Comparison of ENCODE assay signal across 9 cellular contexts in genomic region chr1:114154146-114154962, GRCh38.
DNase-seq lines count a peak whose midpoint lies in the region; ATAC-seq lines count a peak whose summit lies in the region.
"Had no signal": no experiment of that assay in that cellular context is flagged by ENCODE, and none has a peak within 500 bp of the region (broad histone marks: within the 10 kb centered on the region; RNA-seq: fewer than 3 reads in every experiment).

No MANE protein-coding gene starts in this region.

- no peak overlapping the region for H3K9ac ChIP-seq in adipocyte (ENCODE audit: low read length)
- H3K9ac ChIP-seq: parathyroid adenoma had no signal

- H3K27me3 ChIP-seq in adipocyte (replicated peaks; ENCODE audit: control insufficient read depth, insufficient read depth, low read length), result peaks cover 76% of the 10 kb centered on the region

- ATAC-seq in HG02759 (IDR thresholded peaks at IDR 0.05; ENCODE audit: unreplicated experiment) (no peak), HG03571 (IDR thresholded peaks at IDR 0.05; ENCODE audit: unreplicated experiment) (no peak), HG02884 (IDR thresholded peaks at IDR 0.05; ENCODE audit: unreplicated experiment) (no peak)

- H3K4me3 ChIP-seq in adipocyte (ENCODE audit: low read length), result no peak overlapping the region

- H3K4me1 ChIP-seq in adipocyte (ENCODE audit: control insufficient read depth, insufficient read depth, low read length), result peaks cover 5% of the 10 kb centered on the region
- H3K4me1 ChIP-seq: parathyroid adenoma had no signal

- no peaks in the 10 kb centered on the region for H3K36me3 ChIP-seq in adipocyte (ENCODE audit: control insufficient read depth, insufficient read depth, low read length, severe bottlenecking)

- H3K9me3 ChIP-seq in adipocyte (ENCODE audit: control insufficient read depth, low read length), result no peaks in the 10 kb centered on the region

- peak; percentile 28 for DNase-seq in stimulated activated CD4-positive, alpha-beta T cell treated with anti-CD3 and anti-CD28 coated beads, Interleukin-15, amount 100 ng/mL, for 24 hours
- DNase-seq in stimulated activated CD4-positive, alpha-beta T cell treated with anti-CD3 and anti-CD28 coated beads, Interleukin-4, amount 100 ng/mL, for 4 hours, result no peak
- DNase-seq in adipocyte (ENCODE audit: low read depth) (peak; percentile 42), iris pigment epithelial cell (ENCODE audit: low read depth) (peak; percentile 22), SIG-M5 treated with dmso at 0.1 percent for 504 hours (lab: John Stamatoyannopoulos, UW; ENCODE audit: unreplicated experiment) (no peak)

Comparison
In these comparisons a context has a peak if more than half of its experiments do, and no peak if none do; other contexts are left out.
1. DNase-seq: peak in stimulated activated CD4-positive, alpha-beta T cell treated with anti-CD3 and anti-CD28 coated beads, Interleukin-15, amount 100 ng/mL, for 24 hours (single experiment), adipocyte (single experiment) and iris pigment epithelial cell (single experiment); none in stimulated activated CD4-positive, alpha-beta T cell treated with anti-CD3 and anti-CD28 coated beads, Interleukin-4, amount 100 ng/mL, for 4 hours (0 of 2) and SIG-M5 treated with dmso at 0.1 percent for 504 hours (single experiment).